34 cellular contexts compared by ENCODE assay signal in the genomic region with DNA sequence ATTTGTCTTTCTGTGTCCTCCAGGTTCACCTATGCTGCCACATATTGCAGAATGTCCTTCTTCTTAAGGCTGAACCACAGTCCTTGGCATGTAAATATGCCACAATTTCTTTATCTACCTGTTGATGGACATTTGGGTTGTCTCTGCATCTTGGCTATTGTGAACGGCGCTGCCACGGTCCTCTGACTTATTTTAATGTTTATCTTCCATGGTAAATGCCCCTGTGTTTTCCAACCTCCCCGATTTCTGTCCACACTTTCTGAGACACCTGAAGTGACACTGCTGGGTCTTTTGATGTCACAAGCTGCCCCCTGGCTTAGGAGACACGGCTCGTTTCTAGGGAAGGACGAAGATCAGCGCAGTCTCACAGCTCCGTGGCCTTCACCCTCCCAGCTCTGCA.
"Had no signal": no experiment of that assay in that cellular context is flagged by ENCODE, and none has a peak within 500 bp of the region (broad histone marks: within the 10 kb centered on the region; RNA-seq: fewer than 3 reads in every experiment).

No MANE protein-coding gene starts in this region.

- H3K27ac ChIP-seq: KMS-11 had no signal

- DNase-seq: Karpas-422, Kasumi-1, MG63, MM.1S, MV-4-11, NCI-H1048, NCI-H1092, NCI-H1092 treated with DMSO at 0.1 percent for 48 hours, NCI-H1105, NCI-H1105 treated with DMSO at 0.1 percent for 48 hours, NCI-H1417, NCI-H1417 treated with DMSO at 0.1 percent for 48 hours, NCI-H1436, NCI-H1436 treated with DMSO at 0.1 percent for 48 hours, NCI-H146, NCI-H1694, NCI-H1694 treated with DMSO at 0.1 percent for 48 hours, NCI-H187, NCI-H187 treated with DMSO at 0.1 percent for 48 hours, NCI-H1930, NCI-H2029, NCI-H2029 treated with DMSO at 0.1 percent for 48 hours, NCI-H2081, NCI-H2081 treated with DMSO at 0.1 percent for 48 hours, NCI-H2107, NCI-H2171, NCI-H2171 treated with DMSO at 0.1 percent for 48 hours, NCI-H2227 treated with DMSO at 0.1 percent for 48 hours, NCI-H226, NCI-H345, NCI-H446, NCI-H446 treated with DMSO at 0.1 percent for 48 hours, NCI-H510A had no signal

- H3K27me3 ChIP-seq: MG63 had no signal

- H3K36me3 ChIP-seq: MG63 had no signal

- H3K4me3 ChIP-seq: MG63 had no signal

- H3K9me3 ChIP-seq: MG63 had no signal
